In genomic region chr11:26553182-26553581, GRCh38 we compare ENCODE assay signal across 40 cellular contexts. TPM values are rescaled to one million over a fixed set of nuclear protein-coding genes. Genes with fewer than 3 reads are reported as not detected.
"Had no signal": no experiment of that assay in that cellular context is flagged by ENCODE, and none has a peak within 500 bp of the region (broad histone marks: within the 10 kb centered on the region; RNA-seq: fewer than 3 reads in every experiment).

No MANE protein-coding gene starts in this region.

- H3K4me1 Mint-ChIP-seq: activated CD4-positive, alpha-beta T cell treated with anti-CD3 and anti-CD28 coated beads for 36 hours; activated CD4-positive, alpha-beta T cell treated with anti-CD3 and anti-CD28 coated beads, Interleukin-2, amount 10 ng/mL, durations not matched to agents 24 days and 14 days; activated CD8-positive, alpha-beta memory T cell treated with anti-CD3 and anti-CD28 coated beads, Interleukin-2, amount 10 ng/mL, durations not matched to agents 7 days and 5 days; activated naive CD4-positive, alpha-beta T cell treated with anti-CD3 and anti-CD28 coated beads, Interleukin-2, amount 50 U/mL, for 24 hours; activated naive CD8-positive, alpha-beta T cell treated with anti-CD3 and anti-CD28 coated beads for 36 hours; activated naive CD8-positive, alpha-beta T cell treated with anti-CD3 and anti-CD28 coated beads, Interleukin-2, amount 50 U/mL, for 24 hours; T-cell had no signal

- H3K27me3 ChIP-seq: adrenal gland, body of pancreas, esophagus squamous epithelium, gastroesophageal sphincter had no signal

- H3K4me3 ChIP-seq: adrenal gland, body of pancreas, esophagus squamous epithelium, gastroesophageal sphincter had no signal

- H3K27ac ChIP-seq: adrenal gland, body of pancreas, epithelial cell of prostate, esophagus squamous epithelium, gastroesophageal sphincter, WERI-Rb-1 had no signal

- H3K4me3 Mint-ChIP-seq: activated CD4-positive, alpha-beta memory T cell treated with anti-CD3 and anti-CD28 coated beads for 36 hours; activated CD4-positive, alpha-beta T cell treated with anti-CD3 and anti-CD28 coated beads for 36 hours; activated CD4-positive, alpha-beta T cell treated with anti-CD3 and anti-CD28 coated beads, Interleukin-2, amount 10 ng/mL, durations not matched to agents 24 days and 14 days; activated CD8-positive, alpha-beta memory T cell treated with anti-CD3 and anti-CD28 coated beads, Interleukin-2, amount 10 ng/mL, durations not matched to agents 7 days and 5 days; activated CD8-positive, alpha-beta T cell treated with anti-CD3 and anti-CD28 coated beads, Interleukin-2, amount 10 ng/mL, durations not matched to agents 7 days and 5 days; activated naive CD4-positive, alpha-beta T cell treated with anti-CD3 and anti-CD28 coated beads for 36 hours; activated naive CD4-positive, alpha-beta T cell treated with anti-CD3 and anti-CD28 coated beads, Interleukin-2, amount 50 U/mL, for 24 hours; activated naive CD8-positive, alpha-beta T cell treated with anti-CD3 and anti-CD28 coated beads for 36 hours; activated naive CD8-positive, alpha-beta T cell treated with anti-CD3 and anti-CD28 coated beads, Interleukin-2, amount 50 U/mL, for 24 hours; activated T-helper 1 cell treated with anti-CD3 and anti-CD28 coated beads, Interleukin-12 subunit alpha, Interleukin-12 subunit beta, Interleukin-2, Interleukin-4 antibody, amounts not matched to agents 30 ng/mL and 10 ng/mL and 1 ng/mL, durations not matched to agents 14 hours and 24 hours and 36 hours; T-cell; T-helper 1 cell treated with Interleukin-12 subunit alpha and Interleukin-12 subunit beta and Interleukin-4 antibody, amounts not matched to agents 30 μg/mL and 1 μg/mL, for 36 hours had no signal

- H3K36me3 Mint-ChIP-seq: activated CD4-positive, alpha-beta memory T cell treated with anti-CD3 and anti-CD28 coated beads for 36 hours; activated CD8-positive, alpha-beta memory T cell treated with anti-CD3 and anti-CD28 coated beads, Interleukin-2, amount 10 ng/mL, durations not matched to agents 7 days and 5 days; activated naive CD4-positive, alpha-beta T cell treated with anti-CD3 and anti-CD28 coated beads, Interleukin-2, amount 50 U/mL, for 24 hours; activated naive CD8-positive, alpha-beta T cell treated with anti-CD3 and anti-CD28 coated beads for 36 hours; T-cell had no signal

- ATAC-seq: activated CD4-positive, alpha-beta T cell treated with anti-CD3 and anti-CD28 coated beads for 36 hours; activated CD8-positive, alpha-beta memory T cell treated with anti-CD3 and anti-CD28 coated beads, Interleukin-2, amount 10 ng/mL, durations not matched to agents 7 days and 5 days; activated CD8-positive, alpha-beta T cell treated with anti-CD3 and anti-CD28 coated beads, Interleukin-2, amount 10 ng/mL, durations not matched to agents 7 days and 5 days; activated naive CD8-positive, alpha-beta T cell treated with anti-CD3 and anti-CD28 coated beads, Interleukin-2, amount 50 U/mL, for 24 hours; body of pancreas; gastroesophageal sphincter; T-cell had no signal

- H3K27me3 Mint-ChIP-seq: activated CD4-positive, alpha-beta memory T cell treated with anti-CD3 and anti-CD28 coated beads for 36 hours; activated CD4-positive, alpha-beta T cell treated with anti-CD3 and anti-CD28 coated beads for 36 hours; activated CD4-positive, alpha-beta T cell treated with anti-CD3 and anti-CD28 coated beads, Interleukin-2, amount 10 ng/mL, durations not matched to agents 24 days and 14 days; activated CD8-positive, alpha-beta memory T cell treated with anti-CD3 and anti-CD28 coated beads, Interleukin-2, amount 10 ng/mL, durations not matched to agents 7 days and 5 days; activated naive CD4-positive, alpha-beta T cell treated with anti-CD3 and anti-CD28 coated beads, Interleukin-2, amount 50 U/mL, for 24 hours; activated naive CD8-positive, alpha-beta T cell treated with anti-CD3 and anti-CD28 coated beads for 36 hours; activated naive CD8-positive, alpha-beta T cell treated with anti-CD3 and anti-CD28 coated beads, Interleukin-2, amount 50 U/mL, for 24 hours; T-cell had no signal

- H3K9me3 ChIP-seq: adrenal gland, body of pancreas, esophagus squamous epithelium, gastroesophageal sphincter had no signal

- H3K4me1 ChIP-seq: adrenal gland, esophagus squamous epithelium, gastroesophageal sphincter had no signal

- H3K27ac Mint-ChIP-seq: activated CD4-positive, alpha-beta memory T cell treated with anti-CD3 and anti-CD28 coated beads for 36 hours; activated CD4-positive, alpha-beta T cell treated with anti-CD3 and anti-CD28 coated beads for 36 hours; activated CD4-positive, alpha-beta T cell treated with anti-CD3 and anti-CD28 coated beads, Interleukin-2, amount 10 ng/mL, durations not matched to agents 24 days and 14 days; activated CD8-positive, alpha-beta memory T cell treated with anti-CD3 and anti-CD28 coated beads, Interleukin-2, amount 10 ng/mL, durations not matched to agents 7 days and 5 days; activated CD8-positive, alpha-beta T cell treated with anti-CD3 and anti-CD28 coated beads, Interleukin-2, amount 10 ng/mL, durations not matched to agents 7 days and 5 days; activated naive CD4-positive, alpha-beta T cell treated with anti-CD3 and anti-CD28 coated beads for 36 hours; activated naive CD4-positive, alpha-beta T cell treated with anti-CD3 and anti-CD28 coated beads, Interleukin-2, amount 50 U/mL, for 24 hours; activated naive CD8-positive, alpha-beta T cell treated with anti-CD3 and anti-CD28 coated beads for 36 hours; activated naive CD8-positive, alpha-beta T cell treated with anti-CD3 and anti-CD28 coated beads, Interleukin-2, amount 50 U/mL, for 24 hours; activated T-helper 1 cell treated with anti-CD3 and anti-CD28 coated beads, Interleukin-12 subunit alpha, Interleukin-12 subunit beta, Interleukin-2, Interleukin-4 antibody, amounts not matched to agents 30 ng/mL and 10 ng/mL and 1 ng/mL, durations not matched to agents 14 hours and 24 hours and 36 hours; activated T-helper 2 cell treated with anti-CD3 and anti-CD28 coated beads, Interferon-gamma antibody, Interleukin-2, Interleukin-4, amounts not matched to agents 10 μg/mL and 5 μg/mL and 100 μg/mL, durations not matched to agents 14 hours and 24 hours and 36 hours; T-cell; T-helper 1 cell treated with Interleukin-12 subunit alpha and Interleukin-12 subunit beta and Interleukin-4 antibody, amounts not matched to agents 30 μg/mL and 1 μg/mL, for 36 hours had no signal

- H3K9me3 Mint-ChIP-seq: activated CD4-positive, alpha-beta T cell treated with anti-CD3 and anti-CD28 coated beads, Interleukin-2, amount 10 ng/mL, durations not matched to agents 24 days and 14 days; activated T-helper 1 cell treated with anti-CD3 and anti-CD28 coated beads, Interleukin-12 subunit alpha, Interleukin-12 subunit beta, Interleukin-2, Interleukin-4 antibody, amounts not matched to agents 30 ng/mL and 10 ng/mL and 1 ng/mL, durations not matched to agents 14 hours and 24 hours and 36 hours; T-helper 1 cell treated with Interleukin-12 subunit alpha and Interleukin-12 subunit beta and Interleukin-4 antibody, amounts not matched to agents 30 μg/mL and 1 μg/mL, for 36 hours had no signal

- DNase-seq: activated CD4-positive, alpha-beta memory T cell treated with anti-CD3 and anti-CD28 coated beads for 36 hours; activated CD4-positive, alpha-beta T cell treated with anti-CD3 and anti-CD28 coated beads for 36 hours; activated CD4-positive, alpha-beta T cell treated with anti-CD3 and anti-CD28 coated beads, Interleukin-2, amount 10 ng/mL, durations not matched to agents 24 days and 14 days; activated CD4-positive, CD25-positive, alpha-beta regulatory T cell; activated CD4-positive, CD25-positive, alpha-beta regulatory T cell treated with anti-CD3 and anti-CD28 coated beads, Interleukin-2, amount 50 U/mL, for 72 hours; activated CD8-positive, alpha-beta memory T cell treated with anti-CD3 and anti-CD28 coated beads, Interleukin-2, amount 10 ng/mL, durations not matched to agents 7 days and 5 days; activated CD8-positive, alpha-beta memory T cell treated with anti-CD3 and anti-CD28 coated beads, Interleukin-2, amount 50 U/mL, for 4 hours; activated CD8-positive, alpha-beta T cell treated with anti-CD3 and anti-CD28 coated beads, Interleukin-2, amount 10 ng/mL, durations not matched to agents 7 days and 5 days; activated effector memory CD4-positive, alpha-beta T cell treated with anti-CD3 and anti-CD28 coated beads, Interleukin-2, amount 50 U/mL, for 16 hours; activated naive CD4-positive, alpha-beta T cell treated with anti-CD3 and anti-CD28 coated beads for 36 hours; activated naive CD8-positive, alpha-beta T cell treated with anti-CD3 and anti-CD28 coated beads for 36 hours; activated naive CD8-positive, alpha-beta T cell treated with anti-CD3 and anti-CD28 coated beads, Interleukin-2, amount 50 U/mL, for 24 hours; activated T-cell treated with anti-CD3 and anti-CD28 coated beads, Interleukin-2, amount 50 U/mL, for 1 hour; activated T-cell treated with anti-CD3 and anti-CD28 coated beads, Interleukin-2, amount 50 U/mL, for 48 hours; adrenal gland; amygdala; aorta; body of pancreas; caudate nucleus; cortex of kidney; dermis blood vessel endothelial cell; effector CD4-positive, alpha-beta T cell; esophagus squamous epithelium; foreskin melanocyte; T-cell; T1000; WERI-Rb-1 had no signal

- H3K36me3 ChIP-seq: adrenal gland, esophagus squamous epithelium, gastroesophageal sphincter, WERI-Rb-1 had no signal

RNA-seq across cellular contexts. Expression of gene MUC15, which starts 18.9 kb away (rescaled TPM):
- total RNA-seq: activated CD4-positive, alpha-beta memory T cell treated with anti-CD3 and anti-CD28 coated beads for 36 hours; activated CD4-positive, alpha-beta T cell treated with anti-CD3 and anti-CD28 coated beads for 36 hours; activated CD4-positive, alpha-beta T cell treated with anti-CD3 and anti-CD28 coated beads, Interleukin-2, amount 10 ng/mL, durations not matched to agents 24 days and 14 days; activated CD8-positive, alpha-beta memory T cell treated with anti-CD3 and anti-CD28 coated beads for 36 hours; activated CD8-positive, alpha-beta memory T cell treated with anti-CD3 and anti-CD28 coated beads, Interleukin-2, amount 10 ng/mL, durations not matched to agents 7 days and 5 days; activated CD8-positive, alpha-beta T cell treated with anti-CD3 and anti-CD28 coated beads, Interleukin-2, amount 10 ng/mL, durations not matched to agents 7 days and 5 days; activated naive CD4-positive, alpha-beta T cell treated with anti-CD3 and anti-CD28 coated beads for 36 hours; activated naive CD8-positive, alpha-beta T cell treated with anti-CD3 and anti-CD28 coated beads for 36 hours; activated T-helper 1 cell treated with anti-CD3 and anti-CD28 coated beads, Interleukin-12 subunit alpha, Interleukin-12 subunit beta, Interleukin-2, Interleukin-4 antibody, amounts not matched to agents 30 ng/mL and 10 ng/mL and 1 ng/mL, durations not matched to agents 14 hours and 24 hours and 36 hours; activated T-helper 2 cell treated with anti-CD3 and anti-CD28 coated beads, Interferon-gamma antibody, Interleukin-2, Interleukin-4, amounts not matched to agents 10 μg/mL and 5 μg/mL and 100 μg/mL, durations not matched to agents 14 hours and 24 hours and 36 hours; aorta; chondrocyte; dermis blood vessel endothelial cell; endothelial cell of umbilical vein; fibroblast of lung; fibroblast of villous mesenchyme; glomerular endothelial cell; T-cell; T-helper 2 cell treated with Interferon-gamma antibody and Interleukin-4, amounts not matched to agents 100 ng/mL and 5 ng/mL, for 36 hours had no signal
